ENCODE assay signal across 26 cellular contexts in genomic region chr6:123658848-123659247, GRCh38. TPM values are rescaled to one million over a fixed set of nuclear protein-coding genes. Genes with fewer than 3 reads are reported as not detected.
"Had no signal": no experiment of that assay in that cellular context is flagged by ENCODE, and none has a peak within 500 bp of the region (broad histone marks: within the 10 kb centered on the region; RNA-seq: fewer than 3 reads in every experiment).

No MANE protein-coding gene starts in this region.

- FAIRE-seq: endothelial cell of umbilical vein had no signal

- H3K4me3 ChIP-seq: coronary artery, heart left ventricle, mucosa of descending colon, ovary, right lobe of liver, tibial artery, upper lobe of left lung, vagina had no signal

- ATAC-seq: heart left ventricle; left colon; mucosa of descending colon; naive thymus-derived CD8-positive, alpha-beta T cell; right lobe of liver; stimulated activated memory B cell treated with anti-CD40 and anti-IgM and Interleukin-4, amounts not matched to agents 10 μg/mL and 1 μg/mL and 100 μg/mL, for 72 hours had no signal

- H3K36me3 ChIP-seq: heart left ventricle, ovary, right lobe of liver, tibial artery, upper lobe of left lung, vagina had no signal

- H3K27ac ChIP-seq: coronary artery, heart left ventricle, ovary, right lobe of liver, tibial artery, upper lobe of left lung, vagina had no signal

- H3K27me3 ChIP-seq: heart left ventricle, ovary, right lobe of liver, tibial artery, upper lobe of left lung, vagina had no signal

- H3K9me3 ChIP-seq: heart left ventricle, mucosa of descending colon, ovary, right lobe of liver, tibial artery, upper lobe of left lung, vagina had no signal

- DNase-seq: effector CD4-positive, alpha-beta T cell; endodermal cell; erythroblast; foreskin melanocyte; heart left ventricle; hippocampal formation; left colon; mucosa of descending colon; naive thymus-derived CD8-positive, alpha-beta T cell; nucleus accumbens; ovary; retina; right lobe of liver; stimulated activated CD4-positive, alpha-beta T cell treated with anti-CD3 and anti-CD28 coated beads, Interleukin-4, amount 100 ng/mL, for 24 hours; tibial artery; upper lobe of left lung had no signal

- H3K4me1 ChIP-seq: heart left ventricle, right lobe of liver, upper lobe of left lung, vagina had no signal

RNA-seq across cellular contexts. Expression of gene TRDN, which starts 22.1 kb away (rescaled TPM):
- total RNA-seq: dermis microvascular lymphatic vessel endothelial cell; endothelial cell of umbilical vein; glomerular endothelial cell; kidney epithelial cell; left colon; lung microvascular endothelial cell; naive thymus-derived CD8-positive, alpha-beta T cell; vagina had no signal
- polyA plus RNA-seq: endothelial cell of umbilical vein; liver; naive thymus-derived CD8-positive, alpha-beta T cell; neural cell had no signal
